ENCODE assay signal across 9 cellular contexts in the genomic region with DNA sequence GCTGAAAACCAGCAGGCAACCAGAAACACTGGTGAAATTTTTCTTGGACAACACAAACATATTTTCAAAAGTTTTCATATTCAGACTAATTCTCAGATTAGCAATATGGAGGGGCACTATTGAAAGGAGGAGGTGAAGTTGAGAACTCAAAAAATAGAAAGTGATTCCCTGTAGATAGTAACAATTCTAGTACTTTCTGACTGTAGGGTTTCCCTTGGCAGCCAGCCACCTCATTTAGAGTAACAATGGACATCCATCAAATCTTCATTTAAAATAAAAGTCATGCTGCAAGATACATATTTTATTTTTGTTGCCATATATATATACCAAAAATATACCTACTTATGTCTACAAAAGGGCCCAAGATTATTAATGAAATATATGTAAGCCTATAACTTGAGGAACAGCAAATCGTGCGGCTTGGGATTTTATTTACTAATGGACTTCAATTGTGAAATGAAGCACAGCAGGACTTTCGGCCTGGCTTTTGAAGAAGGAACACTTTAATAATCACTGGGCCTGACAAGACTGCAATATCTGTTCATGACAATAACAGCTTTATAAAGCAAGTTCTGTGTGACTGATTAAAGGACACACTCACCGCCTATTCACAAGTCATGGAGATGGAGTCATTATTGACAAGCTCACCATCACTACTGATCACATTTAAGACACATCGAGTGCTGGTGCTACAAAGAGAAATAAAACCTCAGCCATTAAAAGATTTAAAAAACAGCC. TPM values are rescaled to one million over a fixed set of nuclear protein-coding genes. Genes with fewer than 3 reads are reported as not detected.
DNase-seq lines count a peak whose midpoint lies in the region; ATAC-seq and TF ChIP-seq lines count a peak whose summit lies in the region.
"Had no signal": no experiment of that assay in that cellular context is flagged by ENCODE, and none has a peak within 500 bp of the region (broad histone marks: within the 10 kb centered on the region; RNA-seq: fewer than 3 reads in every experiment).

No MANE protein-coding gene starts in this region.

- H3K27ac Mint-ChIP-seq in activated CD8-positive, alpha-beta memory T cell treated with anti-CD3 and anti-CD28 coated beads, Interleukin-2, amount 10 ng/mL, durations not matched to agents 7 days and 5 days = peak overlapping the region; percentile 93
- peak overlapping the region; percentile 98 for H3K27ac Mint-ChIP-seq in stimulated activated effector memory CD8-positive, alpha-beta T cell treated with anti-CD3 and anti-CD28 coated beads, Interleukin-12 subunit alpha, Interleukin-12 subunit beta, amount 100 ng/mL, for 72 hours
- H3K27ac Mint-ChIP-seq in H9 = no peak overlapping the region

- no peak for ATAC-seq in activated CD8-positive, alpha-beta memory T cell treated with anti-CD3 and anti-CD28 coated beads, Interleukin-2, amount 10 ng/mL, durations not matched to agents 7 days and 5 days
- no peak for ATAC-seq in stimulated activated effector memory CD8-positive, alpha-beta T cell treated with anti-CD3 and anti-CD28 coated beads, Interleukin-12 subunit alpha, Interleukin-12 subunit beta, amount 100 ng/mL, for 72 hours
- no peak for ATAC-seq in GM19467 (IDR thresholded peaks at IDR 0.05; ENCODE audit: unreplicated experiment)
- no peak for ATAC-seq in aorta (ENCODE audit: low FRiP score)
- ATAC-seq: upper lobe of right lung had no signal

- H4K91ac ChIP-seq in H9 (ENCODE audit: insufficient read length, low read depth, low read length) = no peak overlapping the region

- no peaks in the 10 kb centered on the region for H4K20me1 ChIP-seq in H9 (ENCODE audit: control insufficient read depth, insufficient read depth, insufficient read length)

- H3K27ac ChIP-seq in colonic mucosa (peak overlapping the region; percentile 100), H9 (ENCODE audit: insufficient read length, low read depth, low read length) (no peak overlapping the region), aorta (ENCODE audit: low read depth in 1 of 2, low read length in 2 of 2) (peak overlapping the region in 1 of 2 donors; percentile 40)
- H3K27ac ChIP-seq: upper lobe of right lung had no signal

- no peak overlapping the region for H3T11ph ChIP-seq in H9 (ENCODE audit: low read length)

- no peak overlapping the region for H2AK5ac ChIP-seq in H9 (ENCODE audit: insufficient read length, low read length)

- no peak overlapping the region for H4K8ac ChIP-seq in H9 (replicated peaks; ENCODE audit: insufficient read length, low read depth, low read length)

- no peak overlapping the region for H3K56ac ChIP-seq in H9 (ENCODE audit: insufficient read length, low read depth, low read length)

- H4K5ac ChIP-seq in H9 (ENCODE audit: insufficient read length, low read depth, low read length) = no peak overlapping the region

- no peak overlapping the region for H2BK15ac ChIP-seq in H9 (ENCODE audit: low read depth, low read length)

- no peak overlapping the region for H2AFZ ChIP-seq in H9 (ENCODE audit: low read length)

- H3K18ac ChIP-seq in H9 (ENCODE audit: insufficient read length, low read depth, low read length) = no peak overlapping the region

- H3K9ac ChIP-seq in colonic mucosa (ENCODE audit: low read depth in 2 of 2, low read length in 2 of 2) = peak overlapping the region in 1 of 2 donors; percentile 98
- no peak overlapping the region for H3K9ac ChIP-seq in H9 (ENCODE audit: extremely low read depth, insufficient read length, low read length)

- no peak overlapping the region for H2BK5ac ChIP-seq in H9 (ENCODE audit: insufficient read length, low read length)

- H3K4me1 Mint-ChIP-seq in activated CD8-positive, alpha-beta memory T cell treated with anti-CD3 and anti-CD28 coated beads, Interleukin-2, amount 10 ng/mL, durations not matched to agents 7 days and 5 days = peaks cover 45% of the 10 kb centered on the region
- H3K4me1 Mint-ChIP-seq in stimulated activated effector memory CD8-positive, alpha-beta T cell treated with anti-CD3 and anti-CD28 coated beads, Interleukin-12 subunit alpha, Interleukin-12 subunit beta, amount 100 ng/mL, for 72 hours = peaks cover 32% of the 10 kb centered on the region
- H3K4me1 Mint-ChIP-seq in H9 = peaks cover 39 to 41% of the 10 kb centered on the region in 2 experiments

- H3K4me3 ChIP-seq in colonic mucosa (no peak overlapping the region), aorta (ENCODE audit: low read length in 2 of 2) (no peak overlapping the region)
- H3K4me3 ChIP-seq: upper lobe of right lung had no signal

- H3K79me1 ChIP-seq in H9 (ENCODE audit: insufficient read depth, low read depth, low read length, poor library complexity, severe bottlenecking) = no peaks in the 10 kb centered on the region

- no peaks in the 10 kb centered on the region for H3K36me3 ChIP-seq in colonic mucosa
- H3K36me3 ChIP-seq in aorta (ENCODE audit: control insufficient read depth in 1 of 2, insufficient read depth in 2 of 2, low read length in 1 of 2) = no peaks in the 10 kb centered on the region
- H3K36me3 ChIP-seq: upper lobe of right lung had no signal

- H3K23ac ChIP-seq in H9 (ENCODE audit: insufficient read length, low read depth, low read length) = no peak overlapping the region

- H3K14ac ChIP-seq in H9 (ENCODE audit: insufficient read depth, low read length) = no peak overlapping the region

- no peak for DNase-seq in activated CD8-positive, alpha-beta memory T cell treated with anti-CD3 and anti-CD28 coated beads, Interleukin-2, amount 10 ng/mL, durations not matched to agents 7 days and 5 days
- DNase-seq in activated CD8-positive, alpha-beta memory T cell treated with anti-CD3 and anti-CD28 coated beads, Interleukin-2, amount 50 U/mL, for 48 hours = no peak
- DNase-seq in NCI-H345 (lab: John Stamatoyannopoulos, UW) (peak; percentile 81), colonic mucosa (peak; percentile 59), H9 (no peak), aorta (no peak)
- no peak for DNase-seq in stimulated activated effector memory CD8-positive, alpha-beta T cell treated with anti-CD3 and anti-CD28 coated beads, Interleukin-12 subunit alpha, Interleukin-12 subunit beta, amount 100 ng/mL, for 72 hours (ENCODE audit: low spot score in 2 of 2)
- DNase-seq: upper lobe of right lung had no signal

- H3K36me3 Mint-ChIP-seq in activated CD8-positive, alpha-beta memory T cell treated with anti-CD3 and anti-CD28 coated beads, Interleukin-2, amount 10 ng/mL, durations not matched to agents 7 days and 5 days = no peaks in the 10 kb centered on the region
- H3K36me3 Mint-ChIP-seq in stimulated activated effector memory CD8-positive, alpha-beta T cell treated with anti-CD3 and anti-CD28 coated beads, Interleukin-12 subunit alpha, Interleukin-12 subunit beta, amount 100 ng/mL, for 72 hours = peaks cover 28% of the 10 kb centered on the region
- no peaks in the 10 kb centered on the region; a peak in 1 of 7 replicates for H3K36me3 Mint-ChIP-seq in H9 (ENCODE audit: insufficient read depth in 1 of 3, low read depth in 3 of 3)

- peaks cover 5% of the 10 kb centered on the region for H3K4me1 ChIP-seq in colonic mucosa
- H3K4me1 ChIP-seq in H9 (ENCODE audit: insufficient read depth, low read length) = no peaks in the 10 kb centered on the region; the same call in 1 of the 2 replicates
- H3K4me1 ChIP-seq in aorta (ENCODE audit: control insufficient read depth in 1 of 2, insufficient read depth in 2 of 2, low read length in 2 of 2) = no peaks in the 10 kb centered on the region

- CTCF ChIA-PET in activated CD8-positive, alpha-beta memory T cell treated with anti-CD3 and anti-CD28 coated beads, Interleukin-2, amount 10 ng/mL, durations not matched to agents 7 days and 5 days (lab: Charles Lee) = interaction anchor here (1.3 kb wide), 1 partner anchor 61 kb away, joined by 3 read pairs; no protein-coding TSS in a partner anchor

- no peak overlapping the region for H2BK20ac ChIP-seq in H9 (ENCODE audit: low read depth, low read length, poor library complexity, severe bottlenecking)

- TF ChIP-seq CTCF in colonic mucosa (IDR thresholded peaks at IDR 0.05) (no peak), H9 (conservative IDR thresholded peaks at IDR 0.05) (no peak)

- H3K4ac ChIP-seq in H9 (ENCODE audit: low read depth, low read length) = no peak overlapping the region

- H3K27me3 ChIP-seq in colonic mucosa (no peaks in the 10 kb centered on the region), H9 (ENCODE audit: insufficient read depth, low read length) (no peaks in the 10 kb centered on the region), aorta (ENCODE audit: control insufficient read depth in 1 of 2, insufficient read depth in 2 of 2, low read length in 1 of 2) (no peaks in the 10 kb centered on the region)
- H3K27me3 ChIP-seq: upper lobe of right lung had no signal

- intact Hi-C loops in colonic mucosa (cut with DNase I) = loop anchor here (10.0 kb wide), 1 partner anchor 246 kb away; no protein-coding TSS in a partner anchor
- intact Hi-C loops in aorta (cut with DNase I) = loop anchor here (5.0 to 10.0 kb wide), 4 partner anchors 63 to 923 kb away; no protein-coding TSS in a partner anchor

- H3K27me3 Mint-ChIP-seq in activated CD8-positive, alpha-beta memory T cell treated with anti-CD3 and anti-CD28 coated beads, Interleukin-2, amount 10 ng/mL, durations not matched to agents 7 days and 5 days = no peaks in the 10 kb centered on the region
- H3K27me3 Mint-ChIP-seq in H9 (ENCODE audit: low read depth) = peaks cover 8% of the 10 kb centered on the region; the same call in 1 of the 2 replicates

- H3K9me3 Mint-ChIP-seq in activated CD8-positive, alpha-beta memory T cell treated with anti-CD3 and anti-CD28 coated beads, Interleukin-2, amount 10 ng/mL, durations not matched to agents 7 days and 5 days (ENCODE audit: low read depth) = no peaks in the 10 kb centered on the region
- no peaks in the 10 kb centered on the region for H3K9me3 Mint-ChIP-seq in stimulated activated effector memory CD8-positive, alpha-beta T cell treated with anti-CD3 and anti-CD28 coated beads, Interleukin-12 subunit alpha, Interleukin-12 subunit beta, amount 100 ng/mL, for 72 hours
- no peaks in the 10 kb centered on the region; a peak in 1 of 5 replicates for H3K9me3 Mint-ChIP-seq in H9

- H3K9me3 ChIP-seq in colonic mucosa = no peaks in the 10 kb centered on the region
- H3K9me3 ChIP-seq in H9 (ENCODE audit: control insufficient read depth, low read depth, low read length) = no peaks in the 10 kb centered on the region
- H3K9me3 ChIP-seq in aorta (ENCODE audit: control insufficient read depth, low read length) = no peaks in the 10 kb centered on the region
- H3K9me3 ChIP-seq: upper lobe of right lung had no signal

- peak overlapping the region; percentile 83 for H3K4me3 Mint-ChIP-seq in activated CD8-positive, alpha-beta memory T cell treated with anti-CD3 and anti-CD28 coated beads, Interleukin-2, amount 10 ng/mL, durations not matched to agents 7 days and 5 days
- peak overlapping the region; percentile 85 for H3K4me3 Mint-ChIP-seq in stimulated activated effector memory CD8-positive, alpha-beta T cell treated with anti-CD3 and anti-CD28 coated beads, Interleukin-12 subunit alpha, Interleukin-12 subunit beta, amount 100 ng/mL, for 72 hours
- H3K4me3 Mint-ChIP-seq in H9 = no peak overlapping the region

- no peaks in the 10 kb centered on the region for H3K79me2 ChIP-seq in H9 (ENCODE audit: insufficient read depth, low read length)

- peaks cover 17% of the 10 kb centered on the region for H3K23me2 ChIP-seq in H9 (ENCODE audit: insufficient read length, low read depth, low read length, poor library complexity, severe bottlenecking)

- H2BK12ac ChIP-seq in H9 (ENCODE audit: insufficient read length, low read depth, low read length) = no peak overlapping the region

- no peak overlapping the region for H2BK120ac ChIP-seq in H9 (ENCODE audit: low read depth, low read length, poor library complexity, severe bottlenecking)

- no CpG with 5 or more reads among the region's 5 CpGs for WGBS in H9 (ENCODE audit: extremely low coverage, insufficient read length, low lambda C conversion rate)
- WGBS in aorta, 2 donors = 61 to 64% methylated on average over 5 of the region's 5 CpGs

- H3K4me2 ChIP-seq in H9 (ENCODE audit: insufficient read depth, insufficient read length, low read length) = no peak overlapping the region

RNA-seq across cellular contexts. Expression of gene NR4A2, which starts 6.8 kb away (rescaled TPM):
- 10 to 100 TPM in 1 of 2 experiments, 1 to 10 TPM in 1; 3.2 to 14.8 TPM for total RNA-seq in activated CD8-positive, alpha-beta memory T cell treated with anti-CD3 and anti-CD28 coated beads, Interleukin-2, amount 10 ng/mL, durations not matched to agents 7 days and 5 days
- total RNA-seq in colonic mucosa (1 to 10 TPM; 2.6 to 4.7 TPM), H9 (2021) (1.5 and 2.0 TPM in 2 replicates), aorta (10 to 100 TPM; 10.4 to 62.0 TPM)
- polyA plus RNA-seq in aorta = 10 to 100 TPM in 1 of 2 donors, 1 to 10 TPM in 1; 5.8 to 29.2 TPM

Comparison
In these comparisons a context has a peak if more than half of its experiments do, and no peak if none do; other contexts are left out.
1. DNase-seq: peak in NCI-H345 (single experiment) and colonic mucosa (single experiment); none in activated CD8-positive, alpha-beta memory T cell treated with anti-CD3 and anti-CD28 coated beads, Interleukin-2, amount 10 ng/mL, durations not matched to agents 7 days and 5 days (single experiment), activated CD8-positive, alpha-beta memory T cell treated with anti-CD3 and anti-CD28 coated beads, Interleukin-2, amount 50 U/mL, for 48 hours (single experiment), stimulated activated effector memory CD8-positive, alpha-beta T cell treated with anti-CD3 and anti-CD28 coated beads, Interleukin-12 subunit alpha, Interleukin-12 subunit beta, amount 100 ng/mL, for 72 hours (0 of 2), H9 (single experiment) and aorta (0 of 2).
2. H3K27ac Mint-ChIP-seq: peak in activated CD8-positive, alpha-beta memory T cell treated with anti-CD3 and anti-CD28 coated beads, Interleukin-2, amount 10 ng/mL, durations not matched to agents 7 days and 5 days (single experiment) and stimulated activated effector memory CD8-positive, alpha-beta T cell treated with anti-CD3 and anti-CD28 coated beads, Interleukin-12 subunit alpha, Interleukin-12 subunit beta, amount 100 ng/mL, for 72 hours (single experiment); none in H9 (0 of 3).
3. H3K4me3 Mint-ChIP-seq: peak in activated CD8-positive, alpha-beta memory T cell treated with anti-CD3 and anti-CD28 coated beads, Interleukin-2, amount 10 ng/mL, durations not matched to agents 7 days and 5 days (single experiment) and stimulated activated effector memory CD8-positive, alpha-beta T cell treated with anti-CD3 and anti-CD28 coated beads, Interleukin-12 subunit alpha, Interleukin-12 subunit beta, amount 100 ng/mL, for 72 hours (single experiment); none in H9 (0 of 2).